In the genomic region with DNA sequence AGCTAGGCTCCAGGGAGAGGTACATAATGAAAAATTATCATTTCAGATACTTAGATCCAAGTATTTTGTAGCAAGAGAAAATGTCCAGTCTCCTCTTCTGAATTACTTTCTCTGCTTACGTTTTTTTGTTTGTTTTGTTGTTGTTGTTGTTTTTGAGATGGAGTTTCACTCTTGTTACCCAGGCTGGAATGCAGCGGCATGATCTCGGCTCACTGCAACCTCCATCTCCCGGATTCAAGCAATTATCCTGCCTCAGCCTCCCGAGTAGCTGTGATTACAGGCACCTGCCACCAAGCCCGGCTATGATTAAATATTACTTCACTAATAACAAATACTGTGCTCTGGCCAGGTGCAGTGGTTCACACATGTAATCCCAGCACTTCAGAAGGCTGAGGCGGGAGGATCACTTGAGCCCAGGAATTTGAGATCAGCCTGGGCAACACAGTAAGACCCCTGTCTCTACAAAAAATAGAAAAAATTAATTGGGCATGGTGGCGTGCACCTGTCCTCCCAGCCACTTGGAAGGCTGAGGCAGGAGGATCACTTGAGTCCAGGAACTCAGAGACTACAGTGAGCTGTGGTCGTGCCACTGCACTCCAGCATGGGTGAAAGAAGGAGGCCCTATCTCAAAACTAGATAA, we compare ENCODE assay signal across 17 cellular contexts.
A peak's percentile ranks its signal among the peaks of the same experiment; 100 is the strongest.
DNase-seq lines count a peak whose midpoint lies in the region; ATAC-seq, FAIRE-seq and TF ChIP-seq lines count a peak whose summit lies in the region.
"Had no signal": no experiment of that assay in that cellular context is flagged by ENCODE, and none has a peak within 500 bp of the region (broad histone marks: within the 10 kb centered on the region; RNA-seq: fewer than 3 reads in every experiment).

No MANE protein-coding gene starts in this region.

- POLR2A ChIA-PET in H1 (lab: Charles Lee; ENCODE audit: partially characterized antibody) (no interaction called here), HepG2 (lab: Yijun Ruan, JAX) (no interaction called here)

- H3K4me3 ChIP-seq in H1 (ENCODE audit: extremely low read depth in 1 of 4, insufficient read depth in 2 of 4, low read depth in 3 of 4, low read length in 4 of 4) (no peak overlapping the region), spleen (no peak overlapping the region), smooth muscle cell (no peak overlapping the region), HepG2 (replicated peaks in 1 of 3; ENCODE audit: insufficient read depth in 1 of 3, low read depth in 2 of 3, low read length in 3 of 3) (no peak overlapping the region)
- H3K4me3 ChIP-seq: BLaER1, SJCRH30 had no signal

- no peaks in the 10 kb centered on the region for H3K79me2 ChIP-seq in H1 (ENCODE audit: control insufficient read depth in 1 of 2, insufficient read depth in 2 of 2, low read length in 2 of 2)
- H3K79me2 ChIP-seq in smooth muscle cell (ENCODE audit: low read depth) = no peaks in the 10 kb centered on the region
- H3K79me2 ChIP-seq in HepG2 (ENCODE audit: insufficient read depth, low read length) = no peaks in the 10 kb centered on the region

- TF ChIP-seq RAD21 in H1 (IDR thresholded peaks at IDR 0.05 in 1 of 2, conservative IDR thresholded peaks at IDR 0.05 in 1 of 2; ENCODE audit: low read depth in 2 of 2, low read length in 2 of 2) (no peak), HepG2 (CRISPR knock-in tag; IDR thresholded peaks at IDR 0.05) (no peak)

- H3K4me2 ChIP-seq in H1 (ENCODE audit: insufficient read depth in 1 of 2, low read depth in 2 of 2, low read length in 2 of 2) = no peak overlapping the region
- H3K4me2 ChIP-seq in smooth muscle cell = no peak overlapping the region
- H3K4me2 ChIP-seq in HepG2 (ENCODE audit: low read depth, low read length) = no peak overlapping the region

- H3K9me3 ChIP-seq in H1 (ENCODE audit: insufficient read depth in 2 of 2, low read depth in 1 of 2, low read length in 1 of 2) (no peaks in the 10 kb centered on the region), spleen (no peaks in the 10 kb centered on the region), smooth muscle cell (replicated peaks; ENCODE audit: low read depth) (no peaks in the 10 kb centered on the region), HepG2 (ENCODE audit: low read length) (no peaks in the 10 kb centered on the region)
- H3K9me3 ChIP-seq: BLaER1, SJCRH30 had no signal

- intact Hi-C loops in spleen (cut with DNase I; ENCODE audit: low total_unique reads) = no loop called here
- intact Hi-C loops in HepG2 (cut with micrococcal nuclease; ENCODE audit: unreplicated experiment) = no loop called here

- peaks cover 0 to 3% (median 0%) of the 10 kb centered on the region in 4 experiments; a peak in 2 of 7 replicates for H3K4me1 ChIP-seq in H1 (replicated peaks in 1 of 4; ENCODE audit: control insufficient read depth in 3 of 4, insufficient read depth in 4 of 4, low read length in 3 of 4)
- H3K4me1 ChIP-seq in spleen = peaks cover 0 to 54% (median 16%) of the 10 kb centered on the region in 6 donors
- H3K4me1 ChIP-seq in smooth muscle cell (ENCODE audit: low read depth) = peaks cover 7% of the 10 kb centered on the region
- H3K4me1 ChIP-seq in HepG2 (ENCODE audit: insufficient read depth, low read length) = no peaks in the 10 kb centered on the region
- H3K4me1 ChIP-seq: SJCRH30 had no signal

- CTCF ChIA-PET in H1 (lab: Charles Lee; ENCODE audit: partially characterized antibody) = interaction anchor here (1.2 kb wide), 1 partner anchor 60 kb away, joined by 3 read pairs; no protein-coding TSS in a partner anchor
- CTCF ChIA-PET in HepG2 (lab: Yijun Ruan, JAX; ENCODE audit: low intra/inter-chr PET ratio, low total read pairs) = no interaction called here

- WGBS in H1 (ENCODE audit: extremely low coverage in 1 of 2, insufficient coverage in 1 of 2, insufficient read length in 1 of 2, insufficient replicate concordance in 2 of 2, low coverage in 1 of 2, low lambda C conversion rate in 2 of 2, missing lambda C conversion rate in 1 of 2), 2 experiments = 92% methylated on average over 9 of the region's 9 CpGs; no CpG with 5 or more reads in 1 of the 2 experiments
- WGBS in spleen, 5 donors = 79 to 92% (median 83%) methylated on average over 9 of the region's 9 CpGs
- 88% methylated on average over 9 of the region's 9 CpGs for WGBS in smooth muscle cell (ENCODE audit: low lambda C conversion rate)
- 40% methylated on average over 9 of the region's 9 CpGs for WGBS in HepG2 (ENCODE audit: low lambda C conversion rate)

- in situ Hi-C loops in HepG2 (cut with HindIII; ENCODE audit: extremely low pct_ligation_motif_present, low pct_unique_long_range_greater_than_20kb) = no loop called here

- no peak overlapping the region for H2BK12ac ChIP-seq in H1 (ENCODE audit: low read depth, low read length)

- no peak overlapping the region for H2BK20ac ChIP-seq in H1 (ENCODE audit: low read length)

- H3K27me3 ChIP-seq in H1 (replicated peaks in 1 of 4; ENCODE audit: control insufficient read depth in 3 of 4, extremely low read depth in 1 of 4, insufficient read depth in 3 of 4, low read length in 3 of 4) = no peaks in the 10 kb centered on the region
- H3K27me3 ChIP-seq in spleen (replicated peaks in 1 of 7) = no peaks in the 10 kb centered on the region
- H3K27me3 ChIP-seq in smooth muscle cell (ENCODE audit: low read depth) = no peaks in the 10 kb centered on the region
- 0 out of 5 replicates have a peak, but pooled peaks cover 0 to 5% of the 10 kb centered on the region in 2 experiments for H3K27me3 ChIP-seq in HepG2 (ENCODE audit: control insufficient read depth in 1 of 2, insufficient read depth in 2 of 2, low read length in 2 of 2)
- H3K27me3 ChIP-seq: BLaER1, SJCRH30 had no signal

- no peak for TF ChIP-seq CTCF in H1 (IDR thresholded peaks at IDR 0.05; ENCODE audit: control extremely low read depth in 1 of 3, insufficient read depth in 1 of 3, low read depth in 1 of 3, low read length in 3 of 3)
- TF ChIP-seq CTCF in spleen (IDR thresholded peaks at IDR 0.05 in 8 of 11, conservative IDR thresholded peaks at IDR 0.05 in 3 of 11) = no peak
- TF ChIP-seq CTCF in smooth muscle cell (IDR thresholded peaks at IDR 0.05; ENCODE audit: borderline replicate concordance, insufficient read depth, poor library complexity, severe bottlenecking) = no peak
- no peak for TF ChIP-seq CTCF in HepG2 (CRISPR knock-in tag; IDR thresholded peaks at IDR 0.05)

- no peaks in the 10 kb centered on the region for H3K23me2 ChIP-seq in H1 (ENCODE audit: low read depth, low read length)

- H3K23ac ChIP-seq in H1 (ENCODE audit: insufficient read length) = no peak overlapping the region

- no peak for ATAC-seq in HepG2

- H3K36me3 ChIP-seq in H1 (ENCODE audit: control insufficient read depth in 2 of 4, insufficient read depth in 4 of 4, low read length in 3 of 4) (no peaks in the 10 kb centered on the region), spleen (no peaks in the 10 kb centered on the region), smooth muscle cell (ENCODE audit: low read depth) (no peaks in the 10 kb centered on the region), HepG2 (replicated peaks in 1 of 2; ENCODE audit: control insufficient read depth in 1 of 2, insufficient read depth in 2 of 2, low read length in 2 of 2) (no peaks in the 10 kb centered on the region)
- H3K36me3 ChIP-seq: BLaER1, SJCRH30 had no signal

- no peak for TF ChIP-seq POLR2A in H1 (IDR thresholded peaks at IDR 0.05; ENCODE audit: control extremely low read depth in 1 of 2, low read depth in 2 of 2, low read length in 2 of 2)
- TF ChIP-seq POLR2A in spleen (IDR thresholded peaks at IDR 0.05) = no peak
- no peak for TF ChIP-seq POLR2A in HepG2 (IDR thresholded peaks at IDR 0.05; ENCODE audit: insufficient read depth in 1 of 2, low read depth in 2 of 2, low read length in 2 of 2)

- no peak overlapping the region; the same call in 1 of the 2 replicates for H3K18ac ChIP-seq in H1 (ENCODE audit: extremely low read depth, low read length)

- H4K20me1 ChIP-seq in H1 (replicated peaks in 1 of 2; ENCODE audit: control insufficient read depth in 1 of 2, insufficient read depth in 2 of 2, low read length in 2 of 2) (no peaks in the 10 kb centered on the region), smooth muscle cell (ENCODE audit: low read depth) (no peaks in the 10 kb centered on the region), HepG2 (ENCODE audit: insufficient read depth, low read length) (no peaks in the 10 kb centered on the region)
- H4K20me1 ChIP-seq: BLaER1 had no signal

- no peak overlapping the region for H2BK120ac ChIP-seq in H1 (replicated peaks; ENCODE audit: low read depth, low read length)

- H3F3A ChIP-seq in smooth muscle cell (ENCODE audit: low read depth) = no peaks in the 10 kb centered on the region

- DNase-seq in DMS53 (lab: John Stamatoyannopoulos, UW) (peak; percentile 55), DMS53 treated with DMSO at 0.1 percent for 48 hours (lab: John Stamatoyannopoulos, UW; ENCODE audit: unreplicated experiment) (no peak), NCI-H510A (lab: John Stamatoyannopoulos, UW) (peak; percentile 8), H1 (ENCODE audit: low read depth in 1 of 2, low spot score in 2 of 2) (no peak), spleen (no peak), smooth muscle cell (lab: John Stamatoyannopoulos, UW; ENCODE audit: unreplicated experiment) (no peak), HepG2 (ENCODE audit: low spot score) (no peak), nucleus accumbens (lab: John Stamatoyannopoulos, UW) (no peak)
- DNase-seq: COR-L47, HCEC 1CT, NCI-H1436 treated with DMSO at 0.1 percent for 48 hours, NCI-H446, SJCRH30, SW 1271 had no signal

- H4K8ac ChIP-seq in H1 (ENCODE audit: extremely low read depth, insufficient read depth, low read length) = no peak overlapping the region

- no peak overlapping the region for H3K14ac ChIP-seq in H1 (ENCODE audit: insufficient read length)

- H3K27ac ChIP-seq in H1 (ENCODE audit: low read depth, low read length) = no peak overlapping the region
- H3K27ac ChIP-seq in spleen = peak overlapping the region in 5 of 8 donors; percentile 64 to 85 (median 69)
- H3K27ac ChIP-seq in smooth muscle cell (ENCODE audit: low read depth) = no peak overlapping the region
- no peak overlapping the region for H3K27ac ChIP-seq in HepG2 (ENCODE audit: extremely low read length, insufficient read depth, low read length)
- H3K27ac ChIP-seq: 22Rv1, BLaER1, RWPE1, SJCRH30 had no signal

- H2BK5ac ChIP-seq in H1 (ENCODE audit: low read depth, low read length) = no peak overlapping the region

- no peak overlapping the region for H3K56ac ChIP-seq in H1 (replicated peaks; ENCODE audit: insufficient read length, low read depth, low read length)

- H3K9ac ChIP-seq in H1 (replicated peaks in 1 of 4; ENCODE audit: extremely low read depth in 1 of 4, low read depth in 3 of 4, low read length in 3 of 4) (no peak overlapping the region), smooth muscle cell (ENCODE audit: low read depth) (no peak overlapping the region), HepG2 (ENCODE audit: insufficient read depth, low read depth, low read length) (no peak overlapping the region)
- H3K9ac ChIP-seq: BLaER1 had no signal

- H2BK15ac ChIP-seq in H1 (ENCODE audit: low read length) = 0 out of 2 replicates have a peak overlapping the region, but pooled peaks have one; percentile 54

- no peak overlapping the region for H4K91ac ChIP-seq in H1 (replicated peaks; ENCODE audit: insufficient read length, low read length)

- H3K4ac ChIP-seq in H1 (replicated peaks; ENCODE audit: insufficient read length, low read depth, low read length) = no peak overlapping the region

- no peak overlapping the region for H4K5ac ChIP-seq in H1 (ENCODE audit: insufficient read length, low read depth, low read length)

- TF ChIP-seq EP300 in H1 (IDR thresholded peaks at IDR 0.05; ENCODE audit: borderline replicate concordance in 1 of 2, low read depth in 2 of 2, low read length in 2 of 2) (no peak), HepG2 (IDR thresholded peaks at IDR 0.05; ENCODE audit: low read depth in 2 of 2, low read length in 2 of 2) (no peak), HepG2 (CRISPR knock-in tag; IDR thresholded peaks at IDR 0.05; ENCODE audit: borderline replicate concordance) (no peak)

- H3K79me1 ChIP-seq in H1 (ENCODE audit: low read depth, low read length) = no peaks in the 10 kb centered on the region; the same call in 1 of the 2 replicates

- H2AK5ac ChIP-seq in H1 (ENCODE audit: low read depth, low read length) = no peak overlapping the region

- BruUV-seq in HepG2 (replicated peaks; lab: Mats Ljungman, UMichigan) = no TSS peak

- FAIRE-seq in H1 (lab: Jason Lieb, UNC) = no peak
- FAIRE-seq in HepG2 (lab: Jason Lieb, UNC) = no peak

- H2AFZ ChIP-seq in H1 (ENCODE audit: low read length) = no peak overlapping the region
- no peak overlapping the region for H2AFZ ChIP-seq in smooth muscle cell (ENCODE audit: low read depth)
- no peak overlapping the region for H2AFZ ChIP-seq in HepG2 (ENCODE audit: low read length)

Comparison
In these comparisons a context has a peak if more than half of its experiments do, and no peak if none do; other contexts are left out.
1. DNase-seq: peak in DMS53 (single experiment) and NCI-H510A (single experiment); none in DMS53 treated with DMSO at 0.1 percent for 48 hours (single experiment), H1 (0 of 2), spleen (single experiment), smooth muscle cell (single experiment), HepG2 (single experiment) and nucleus accumbens (0 of 56).
2. H3K27ac ChIP-seq: peak in spleen (5 of 8); none in H1 (single experiment), smooth muscle cell (single experiment) and HepG2 (single experiment).